In genomic region chr10:93496322-93497041, GRCh38 we compare ENCODE assay signal across 1 cellular context.
TF ChIP-seq lines count a peak whose summit lies in the region.

TSS of gene CEP55 (plus strand) at chr10:93496612. CDS start at chr10:93500052, 3,440 bp downstream.

TF ChIP-seq in GM12878, 131 proteins besides CTCF, POLR2A, EP300 and RAD21 (continued from another document and continues in another):
- TF ChIP-seq E2F8 (IDR thresholded peaks at IDR 0.05; ENCODE audit: low read depth, partially characterized antibody), result no peak
- no peak for TF ChIP-seq POLR2AphosphoS2 (IDR thresholded peaks at IDR 0.05; ENCODE audit: low read depth, low read length)
- no peak for TF ChIP-seq CBX5 (IDR thresholded peaks at IDR 0.05; ENCODE audit: low read depth)
- peak; percentile 36; the same call in 1 of the 2 replicates for TF ChIP-seq YY1 (IDR thresholded peaks at IDR 0.05; ENCODE audit: low read depth, low read length)
- TF ChIP-seq HDAC2 (IDR thresholded peaks at IDR 0.05), result no peak; the same call in 1 of the 2 replicates
- peak; percentile 68 for TF ChIP-seq SPI1 (IDR thresholded peaks at IDR 0.05; ENCODE audit: borderline replicate concordance, insufficient read depth, low read depth, low read length)
- TF ChIP-seq NFYA (IDR thresholded peaks at IDR 0.05; ENCODE audit: borderline replicate concordance, low read depth, low read length), result no peak
- peak; percentile 94 for TF ChIP-seq CREM (IDR thresholded peaks at IDR 0.05; ENCODE audit: low read depth)
- TF ChIP-seq, protein P1, sequence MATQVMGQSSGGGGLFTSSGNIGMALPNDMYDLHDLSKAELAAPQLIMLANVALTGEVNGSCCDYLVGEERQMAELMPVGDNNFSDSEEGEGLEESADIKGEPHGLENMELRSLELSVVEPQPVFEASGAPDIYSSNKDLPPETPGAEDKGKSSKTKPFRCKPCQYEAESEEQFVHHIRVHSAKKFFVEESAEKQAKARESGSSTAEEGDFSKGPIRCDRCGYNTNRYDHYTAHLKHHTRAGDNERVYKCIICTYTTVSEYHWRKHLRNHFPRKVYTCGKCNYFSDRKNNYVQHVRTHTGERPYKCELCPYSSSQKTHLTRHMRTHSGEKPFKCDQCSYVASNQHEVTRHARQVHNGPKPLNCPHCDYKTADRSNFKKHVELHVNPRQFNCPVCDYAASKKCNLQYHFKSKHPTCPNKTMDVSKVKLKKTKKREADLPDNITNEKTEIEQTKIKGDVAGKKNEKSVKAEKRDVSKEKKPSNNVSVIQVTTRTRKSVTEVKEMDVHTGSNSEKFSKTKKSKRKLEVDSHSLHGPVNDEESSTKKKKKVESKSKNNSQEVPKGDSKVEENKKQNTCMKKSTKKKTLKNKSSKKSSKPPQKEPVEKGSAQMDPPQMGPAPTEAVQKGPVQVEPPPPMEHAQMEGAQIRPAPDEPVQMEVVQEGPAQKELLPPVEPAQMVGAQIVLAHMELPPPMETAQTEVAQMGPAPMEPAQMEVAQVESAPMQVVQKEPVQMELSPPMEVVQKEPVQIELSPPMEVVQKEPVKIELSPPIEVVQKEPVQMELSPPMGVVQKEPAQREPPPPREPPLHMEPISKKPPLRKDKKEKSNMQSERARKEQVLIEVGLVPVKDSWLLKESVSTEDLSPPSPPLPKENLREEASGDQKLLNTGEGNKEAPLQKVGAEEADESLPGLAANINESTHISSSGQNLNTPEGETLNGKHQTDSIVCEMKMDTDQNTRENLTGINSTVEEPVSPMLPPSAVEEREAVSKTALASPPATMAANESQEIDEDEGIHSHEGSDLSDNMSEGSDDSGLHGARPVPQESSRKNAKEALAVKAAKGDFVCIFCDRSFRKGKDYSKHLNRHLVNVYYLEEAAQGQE (IDR thresholded peaks at IDR 0.05; ENCODE audit: low read depth, low read length), result no peak
- TF ChIP-seq CEBPB (IDR thresholded peaks at IDR 0.05; ENCODE audit: borderline replicate concordance in 1 of 2, low read depth in 2 of 2, low read length in 2 of 2), result no peak
- no peak for TF ChIP-seq SUZ12 (IDR thresholded peaks at IDR 0.05; ENCODE audit: unreplicated experiment)
- no peak for TF ChIP-seq ZNF622 (IDR thresholded peaks at IDR 0.05)
- no peak for TF ChIP-seq ZNF274 (IDR thresholded peaks at IDR 0.05; ENCODE audit: insufficient read depth, insufficient read length)
- TF ChIP-seq FOS (IDR thresholded peaks at IDR 0.05; ENCODE audit: borderline replicate concordance, extremely low read depth, insufficient read length), result no peak
- no peak for TF ChIP-seq YBX1 (IDR thresholded peaks at IDR 0.05)
- TF ChIP-seq PML (IDR thresholded peaks at IDR 0.05; ENCODE audit: low read length), result no peak
- peak; percentile 90 for TF ChIP-seq GATAD2B (conservative IDR thresholded peaks at IDR 0.05; ENCODE audit: low read depth)
- no peak for TF ChIP-seq EZH2 (IDR thresholded peaks at IDR 0.05; ENCODE audit: borderline replicate concordance, control insufficient read depth, low read depth, low read length)
- no peak for TF ChIP-seq MTA3 (IDR thresholded peaks at IDR 0.05; ENCODE audit: borderline replicate concordance, low read length)
- TF ChIP-seq NRF1 (conservative IDR thresholded peaks at IDR 0.05; ENCODE audit: low read depth, low read length), result 0 out of 2 replicates have a peak, but pooled peaks have one; percentile 25
- TF ChIP-seq RELA (IDR thresholded peaks at IDR 0.05; ENCODE audit: borderline replicate concordance, partially characterized antibody), result no peak
- peak; percentile 95 for TF ChIP-seq CREB1 (IDR thresholded peaks at IDR 0.05; ENCODE audit: low read depth)
- TF ChIP-seq RCOR1 (conservative IDR thresholded peaks at IDR 0.05; ENCODE audit: low read depth, low read length), result no peak
- no peak for TF ChIP-seq CHD1 (IDR thresholded peaks at IDR 0.05; ENCODE audit: low read depth, low read length)
- TF ChIP-seq, protein P2, sequence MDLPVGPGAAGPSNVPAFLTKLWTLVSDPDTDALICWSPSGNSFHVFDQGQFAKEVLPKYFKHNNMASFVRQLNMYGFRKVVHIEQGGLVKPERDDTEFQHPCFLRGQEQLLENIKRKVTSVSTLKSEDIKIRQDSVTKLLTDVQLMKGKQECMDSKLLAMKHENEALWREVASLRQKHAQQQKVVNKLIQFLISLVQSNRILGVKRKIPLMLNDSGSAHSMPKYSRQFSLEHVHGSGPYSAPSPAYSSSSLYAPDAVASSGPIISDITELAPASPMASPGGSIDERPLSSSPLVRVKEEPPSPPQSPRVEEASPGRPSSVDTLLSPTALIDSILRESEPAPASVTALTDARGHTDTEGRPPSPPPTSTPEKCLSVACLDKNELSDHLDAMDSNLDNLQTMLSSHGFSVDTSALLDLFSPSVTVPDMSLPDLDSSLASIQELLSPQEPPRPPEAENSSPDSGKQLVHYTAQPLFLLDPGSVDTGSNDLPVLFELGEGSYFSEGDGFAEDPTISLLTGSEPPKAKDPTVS (IDR thresholded peaks at IDR 0.05; ENCODE audit: low read depth, low read length), result no peak
- TF ChIP-seq EED (IDR thresholded peaks at IDR 0.05; ENCODE audit: low read depth), result no peak
- peak; percentile 64; the same call in 1 of the 2 replicates for TF ChIP-seq ZBTB40 (IDR thresholded peaks at IDR 0.05; ENCODE audit: borderline replicate concordance)
- no peak for TF ChIP-seq BACH1 (IDR thresholded peaks at IDR 0.05; ENCODE audit: borderline replicate concordance)
- no peak for TF ChIP-seq SREBF1 (IDR thresholded peaks at IDR 0.05; ENCODE audit: low read length)
- TF ChIP-seq MEF2A (IDR thresholded peaks at IDR 0.05; ENCODE audit: insufficient read depth, low read depth, low read length), result no peak
- TF ChIP-seq IRF4 (IDR thresholded peaks at IDR 0.05; ENCODE audit: low read depth, low read length), result no peak
- no peak for TF ChIP-seq USF1 (IDR thresholded peaks at IDR 0.05; ENCODE audit: borderline replicate concordance, extremely low read length, insufficient read depth, low read depth, low read length)
- no peak for TF ChIP-seq ZZZ3 (IDR thresholded peaks at IDR 0.05; ENCODE audit: control insufficient read depth, insufficient read length, low read depth)
- TF ChIP-seq STAT3 (IDR thresholded peaks at IDR 0.05; ENCODE audit: low read depth, low read length), result no peak
- TF ChIP-seq ESRRA (IDR thresholded peaks at IDR 0.05; ENCODE audit: low read length), result no peak
- TF ChIP-seq ETV6 (conservative IDR thresholded peaks at IDR 0.05 in 1 of 2, IDR thresholded peaks at IDR 0.05 in 1 of 2; ENCODE audit: borderline replicate concordance in 1 of 2, low read depth in 1 of 2), result no peak
- TF ChIP-seq RBBP5 (conservative IDR thresholded peaks at IDR 0.05), result no peak
- TF ChIP-seq BRCA1 (IDR thresholded peaks at IDR 0.05; ENCODE audit: low read depth, low read length), result no peak
- peak; percentile 69 for TF ChIP-seq POLR2AphosphoS5 (IDR thresholded peaks at IDR 0.05; ENCODE audit: low read length)
- TF ChIP-seq JUND (IDR thresholded peaks at IDR 0.05; ENCODE audit: low read depth, low read length), result 0 out of 2 replicates have a peak, but pooled peaks have one; percentile 19
- no peak for TF ChIP-seq MYB (IDR thresholded peaks at IDR 0.05; ENCODE audit: borderline replicate concordance, low read depth, low read length)
- no peak for TF ChIP-seq KDM1A (IDR thresholded peaks at IDR 0.05; ENCODE audit: borderline replicate concordance)
- TF ChIP-seq, protein P3, sequence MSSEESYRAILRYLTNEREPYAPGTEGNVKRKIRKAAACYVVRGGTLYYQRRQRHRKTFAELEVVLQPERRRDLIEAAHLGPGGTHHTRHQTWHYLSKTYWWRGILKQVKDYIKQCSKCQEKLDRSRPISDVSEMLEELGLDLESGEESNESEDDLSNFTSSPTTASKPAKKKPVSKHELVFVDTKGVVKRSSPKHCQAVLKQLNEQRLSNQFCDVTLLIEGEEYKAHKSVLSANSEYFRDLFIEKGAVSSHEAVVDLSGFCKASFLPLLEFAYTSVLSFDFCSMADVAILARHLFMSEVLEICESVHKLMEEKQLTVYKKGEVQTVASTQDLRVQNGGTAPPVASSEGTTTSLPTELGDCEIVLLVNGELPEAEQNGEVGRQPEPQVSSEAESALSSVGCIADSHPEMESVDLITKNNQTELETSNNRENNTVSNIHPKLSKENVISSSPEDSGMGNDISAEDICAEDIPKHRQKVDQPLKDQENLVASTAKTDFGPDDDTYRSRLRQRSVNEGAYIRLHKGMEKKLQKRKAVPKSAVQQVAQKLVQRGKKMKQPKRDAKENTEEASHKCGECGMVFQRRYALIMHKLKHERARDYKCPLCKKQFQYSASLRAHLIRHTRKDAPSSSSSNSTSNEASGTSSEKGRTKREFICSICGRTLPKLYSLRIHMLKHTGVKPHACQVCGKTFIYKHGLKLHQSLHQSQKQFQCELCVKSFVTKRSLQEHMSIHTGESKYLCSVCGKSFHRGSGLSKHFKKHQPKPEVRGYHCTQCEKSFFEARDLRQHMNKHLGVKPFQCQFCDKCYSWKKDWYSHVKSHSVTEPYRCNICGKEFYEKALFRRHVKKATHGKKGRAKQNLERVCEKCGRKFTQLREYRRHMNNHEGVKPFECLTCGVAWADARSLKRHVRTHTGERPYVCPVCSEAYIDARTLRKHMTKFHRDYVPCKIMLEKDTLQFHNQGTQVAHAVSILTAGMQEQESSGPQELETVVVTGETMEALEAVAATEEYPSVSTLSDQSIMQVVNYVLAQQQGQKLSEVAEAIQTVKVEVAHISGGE (CRISPR knock-in tag; IDR thresholded peaks at IDR 0.05), result no peak
- no peak for TF ChIP-seq KLF5 (IDR thresholded peaks at IDR 0.05; ENCODE audit: partially characterized antibody)
- no peak for TF ChIP-seq HDGF (IDR thresholded peaks at IDR 0.05)
- TF ChIP-seq CBFB (IDR thresholded peaks at IDR 0.05; ENCODE audit: low read depth), result no peak
- TF ChIP-seq ZNF384 (IDR thresholded peaks at IDR 0.05; ENCODE audit: borderline replicate concordance, low read depth, low read length), result no peak
- peak; percentile 61; the same call in 1 of the 2 replicates for TF ChIP-seq RFX5 (IDR thresholded peaks at IDR 0.05; ENCODE audit: low read depth, low read length)
- no peak for TF ChIP-seq SKIL (IDR thresholded peaks at IDR 0.05; ENCODE audit: low read depth, poor library complexity, severe bottlenecking)
- TF ChIP-seq ASH2L (IDR thresholded peaks at IDR 0.05; ENCODE audit: borderline replicate concordance, low read depth), result 0 out of 2 replicates have a peak, but pooled peaks have one; percentile 79
